1 cellular context compared by ENCODE assay signal in the genomic region with DNA sequence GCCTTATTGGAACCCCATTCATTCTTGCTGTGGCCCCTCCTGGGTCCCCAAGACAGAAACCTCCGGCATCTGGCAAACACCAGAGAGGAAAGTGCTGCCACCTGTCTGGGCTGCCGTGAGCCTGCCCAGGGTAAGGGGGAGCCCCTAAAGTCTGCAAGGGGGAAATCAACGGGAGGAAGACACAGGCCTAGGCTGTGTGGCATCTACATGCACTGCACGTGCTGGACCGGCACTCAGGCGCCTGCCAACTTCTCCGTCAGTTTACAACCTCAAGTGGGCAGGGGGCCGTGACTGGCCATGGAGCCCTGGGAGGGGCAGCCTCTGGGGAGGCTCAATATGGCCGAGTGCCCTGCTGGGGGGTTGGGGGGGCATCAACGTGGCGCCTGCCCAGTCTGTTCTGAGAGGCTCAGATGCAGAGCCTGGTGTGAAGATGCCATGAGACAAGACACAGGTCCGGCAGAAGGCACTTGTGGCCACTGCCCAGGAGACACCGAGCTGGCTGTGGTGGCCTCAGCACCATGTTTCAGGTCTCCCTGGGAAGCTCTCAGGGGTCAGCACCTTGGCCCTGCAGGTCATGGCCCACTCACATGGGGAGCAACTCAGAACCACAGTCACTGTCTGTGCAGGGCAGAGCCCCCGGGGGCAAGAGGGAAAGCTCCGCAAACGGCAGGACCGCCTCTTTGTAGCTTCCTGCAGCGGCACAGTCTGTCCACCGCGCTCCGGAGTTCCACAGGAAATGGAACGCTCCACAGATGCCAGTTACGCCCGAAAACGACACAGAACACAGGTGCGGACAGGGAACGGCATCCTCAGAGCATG.
TF ChIP-seq lines count a peak whose summit lies in the region.

No MANE protein-coding gene starts in this region.

TF ChIP-seq in GM12878, 131 proteins besides CTCF, POLR2A, EP300 and RAD21:
- TF ChIP-seq, protein P1, sequence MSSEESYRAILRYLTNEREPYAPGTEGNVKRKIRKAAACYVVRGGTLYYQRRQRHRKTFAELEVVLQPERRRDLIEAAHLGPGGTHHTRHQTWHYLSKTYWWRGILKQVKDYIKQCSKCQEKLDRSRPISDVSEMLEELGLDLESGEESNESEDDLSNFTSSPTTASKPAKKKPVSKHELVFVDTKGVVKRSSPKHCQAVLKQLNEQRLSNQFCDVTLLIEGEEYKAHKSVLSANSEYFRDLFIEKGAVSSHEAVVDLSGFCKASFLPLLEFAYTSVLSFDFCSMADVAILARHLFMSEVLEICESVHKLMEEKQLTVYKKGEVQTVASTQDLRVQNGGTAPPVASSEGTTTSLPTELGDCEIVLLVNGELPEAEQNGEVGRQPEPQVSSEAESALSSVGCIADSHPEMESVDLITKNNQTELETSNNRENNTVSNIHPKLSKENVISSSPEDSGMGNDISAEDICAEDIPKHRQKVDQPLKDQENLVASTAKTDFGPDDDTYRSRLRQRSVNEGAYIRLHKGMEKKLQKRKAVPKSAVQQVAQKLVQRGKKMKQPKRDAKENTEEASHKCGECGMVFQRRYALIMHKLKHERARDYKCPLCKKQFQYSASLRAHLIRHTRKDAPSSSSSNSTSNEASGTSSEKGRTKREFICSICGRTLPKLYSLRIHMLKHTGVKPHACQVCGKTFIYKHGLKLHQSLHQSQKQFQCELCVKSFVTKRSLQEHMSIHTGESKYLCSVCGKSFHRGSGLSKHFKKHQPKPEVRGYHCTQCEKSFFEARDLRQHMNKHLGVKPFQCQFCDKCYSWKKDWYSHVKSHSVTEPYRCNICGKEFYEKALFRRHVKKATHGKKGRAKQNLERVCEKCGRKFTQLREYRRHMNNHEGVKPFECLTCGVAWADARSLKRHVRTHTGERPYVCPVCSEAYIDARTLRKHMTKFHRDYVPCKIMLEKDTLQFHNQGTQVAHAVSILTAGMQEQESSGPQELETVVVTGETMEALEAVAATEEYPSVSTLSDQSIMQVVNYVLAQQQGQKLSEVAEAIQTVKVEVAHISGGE (CRISPR knock-in tag; IDR thresholded peaks at IDR 0.05), result no peak
- no peak for TF ChIP-seq GATAD2B (conservative IDR thresholded peaks at IDR 0.05; ENCODE audit: low read depth)
- no peak for TF ChIP-seq CBX3 (IDR thresholded peaks at IDR 0.05; ENCODE audit: borderline replicate concordance, low read depth)
- TF ChIP-seq BHLHE40 (IDR thresholded peaks at IDR 0.05; ENCODE audit: borderline replicate concordance in 1 of 2, low read depth in 2 of 2, low read length in 1 of 2), result peak; percentile 79 to 91
